Comparison of ENCODE assay signal across 25 cellular contexts in the genomic region with DNA sequence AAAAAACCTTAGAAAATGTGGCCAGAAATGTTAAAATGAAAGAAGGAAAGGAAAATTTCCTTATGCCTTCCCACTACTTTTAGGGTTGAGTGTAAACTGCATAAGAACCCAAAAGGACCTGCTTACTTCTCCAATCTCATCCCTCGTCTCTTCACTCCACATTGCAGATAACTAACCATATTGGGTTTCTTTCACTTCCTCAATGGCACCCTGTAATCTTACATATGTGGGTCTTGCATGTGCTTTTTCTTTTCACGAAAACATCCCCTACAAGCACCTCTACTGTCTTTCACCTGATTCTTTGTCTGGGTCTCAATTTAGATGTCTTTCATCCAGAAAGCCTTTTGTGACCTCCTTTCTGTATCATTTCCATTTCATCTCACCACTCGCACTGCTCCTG. TPM values are rescaled to one million over a fixed set of nuclear protein-coding genes. Genes with fewer than 3 reads are reported as not detected.
DNase-seq lines count a peak whose midpoint lies in the region; ATAC-seq, FAIRE-seq and TF ChIP-seq lines count a peak whose summit lies in the region.
"Had no signal": no experiment of that assay in that cellular context is flagged by ENCODE, and none has a peak within 500 bp of the region (broad histone marks: within the 10 kb centered on the region; RNA-seq: fewer than 3 reads in every experiment).

No MANE protein-coding gene starts in this region.

- H3K9ac ChIP-seq in OCI-LY3 (ENCODE audit: low read length), result no peak overlapping the region
- H3K9ac ChIP-seq: parathyroid adenoma had no signal

- intact Hi-C loops in left colon (cut with DNase I, micrococcal nuclease), result no loop called here

- H3K4me2 ChIP-seq in OCI-LY3 (ENCODE audit: low read length), result peak overlapping the region; percentile 35

- no peak for TF ChIP-seq CTCF in OCI-LY3 (IDR thresholded peaks at IDR 0.05; ENCODE audit: low read depth, low read length)

- no peaks in the 10 kb centered on the region for H3K27me3 ChIP-seq in OCI-LY3 (ENCODE audit: low read depth, low read length)
- H3K27me3 ChIP-seq: adrenal gland, BE2C, right lobe of liver had no signal

- H3K4me1 ChIP-seq in OCI-LY3 (ENCODE audit: low read length), result peaks cover 10% of the 10 kb centered on the region
- H3K4me1 ChIP-seq: adrenal gland, BE2C, parathyroid adenoma, right lobe of liver had no signal

- DNase-seq in GM12891 (ENCODE audit: insufficient read length, low spot score), result no peak
- no peak for DNase-seq in NCI-H748 (lab: John Stamatoyannopoulos, UW; ENCODE audit: unreplicated experiment)
- no peak for DNase-seq in SW480 (ENCODE audit: low spot score)
- DNase-seq in hypothalamus (lab: John Stamatoyannopoulos, UW), result no peak
- DNase-seq in left colon, result no peak
- DNase-seq: activated CD4-positive, alpha-beta memory T cell treated with anti-CD3 and anti-CD28 coated beads for 36 hours; activated gamma-delta T cell treated with Interleukin-2 at 50 U/mL for 16 hours; activated T-cell treated with anti-CD3 and anti-CD28 coated beads for 4 hours; adrenal gland; BE2C; COR-L47; midbrain; NCI-H1105 treated with DMSO at 0.1 percent for 48 hours; NCI-H2107; right lobe of liver; Right ventricle myocardium superior; stimulated activated CD8-positive, alpha-beta memory T cell treated with anti-CD3 and anti-CD28 coated beads, Interleukin-4, amount 100 ng/mL, for 48 hours; T-helper 17 cell had no signal

- no peak overlapping the region for H2AFZ ChIP-seq in OCI-LY3 (ENCODE audit: low read depth, low read length)
- H2AFZ ChIP-seq: parathyroid adenoma had no signal

- FAIRE-seq in GM12891 (lab: Jason Lieb, UNC), result no peak
- FAIRE-seq: GM18507 had no signal

- no peak overlapping the region for H3K27ac ChIP-seq in OCI-LY3 (ENCODE audit: low read length)
- H3K27ac ChIP-seq: adrenal gland, coronary artery, parathyroid adenoma, right lobe of liver had no signal

- peaks cover 4% of the 10 kb centered on the region; the same call in 1 of the 2 replicates for H3K9me3 ChIP-seq in OCI-LY3 (ENCODE audit: insufficient read depth, low read length)
- H3K9me3 ChIP-seq: adrenal gland, BE2C, right lobe of liver had no signal

- H4K20me1 ChIP-seq in OCI-LY3 (ENCODE audit: insufficient read depth, low read length), result no peaks in the 10 kb centered on the region

- no peaks in the 10 kb centered on the region for H3K79me2 ChIP-seq in OCI-LY3 (ENCODE audit: low read length)
- H3K79me2 ChIP-seq: parathyroid adenoma had no signal

- H3K4me3 ChIP-seq in OCI-LY3 (ENCODE audit: low read length), result no peak overlapping the region
- H3K4me3 ChIP-seq: adrenal gland, coronary artery, right lobe of liver had no signal

- TF ChIP-seq POLR2A in GM12891 (IDR thresholded peaks at IDR 0.05; ENCODE audit: low read depth, low read length), result no peak

- ATAC-seq in GM21367 (IDR thresholded peaks at IDR 0.05; ENCODE audit: unreplicated experiment) (peak; percentile 60), HG03175 (IDR thresholded peaks at IDR 0.05; ENCODE audit: unreplicated experiment) (peak; percentile 67), left colon (no peak)
- ATAC-seq: HCT116, right lobe of liver, T-helper 17 cell had no signal

- no peaks in the 10 kb centered on the region for H3K36me3 ChIP-seq in OCI-LY3 (replicated peaks; ENCODE audit: low read depth, low read length)
- H3K36me3 ChIP-seq: adrenal gland, BE2C, right lobe of liver had no signal

TF ChIP-seq in GM12891, 5 proteins besides CTCF, POLR2A, EP300 and RAD21:
- peak; percentile 85 for TF ChIP-seq SPI1 (IDR thresholded peaks at IDR 0.05; ENCODE audit: low read depth, low read length)
- no peak for TF ChIP-seq PAX5 (IDR thresholded peaks at IDR 0.05; ENCODE audit: insufficient read depth, low read length, severe bottlenecking)
- TF ChIP-seq TAF1 (IDR thresholded peaks at IDR 0.05; ENCODE audit: low read depth, low read length), result no peak

RNA-seq across cellular contexts. Expression of gene EOMES, which starts 23.1 kb away (rescaled TPM):
- polyA plus RNA-seq in GM12891 (2012; ENCODE audit: low read depth, missing spikeins), result not detected
- total RNA-seq in left colon, result under 1 TPM; 0.08 to 0.09 TPM
